ENCODE assay signal across 8 cellular contexts in genomic region chr12:98503593-98504367, GRCh38. TPM values are rescaled to one million over a fixed set of nuclear protein-coding genes. Genes with fewer than 3 reads are reported as not detected.
DNase-seq lines count a peak whose midpoint lies in the region; ATAC-seq lines count a peak whose summit lies in the region.

No MANE protein-coding gene starts in this region.

- H3K27me3 Mint-ChIP-seq in activated CD4-positive, alpha-beta T cell treated with anti-CD3 and anti-CD28 coated beads for 36 hours = peaks cover 2% of the 10 kb centered on the region

- peak overlapping the region; percentile 84 for H3K4me3 Mint-ChIP-seq in activated CD4-positive, alpha-beta T cell treated with anti-CD3 and anti-CD28 coated beads for 36 hours

- H3K9me3 Mint-ChIP-seq in activated CD4-positive, alpha-beta T cell treated with anti-CD3 and anti-CD28 coated beads for 36 hours (ENCODE audit: low read depth) = peaks cover 2% of the 10 kb centered on the region

- H3K36me3 Mint-ChIP-seq in activated CD4-positive, alpha-beta T cell treated with anti-CD3 and anti-CD28 coated beads for 36 hours (ENCODE audit: low read depth) = peaks cover 7% of the 10 kb centered on the region

- peak overlapping the region; percentile 98 for H3K27ac ChIP-seq in cingulate gyrus (ENCODE audit: low read depth, low read length)

- CTCF ChIA-PET in activated CD4-positive, alpha-beta T cell treated with anti-CD3 and anti-CD28 coated beads for 36 hours (lab: Charles Lee) = interaction anchor here (0.8 to 2.1 kb wide), 4 partner anchors 10 to 12 kb away, joined by 4 to 9 read pairs (median 6); partner anchors contain the start of gene TMPO

- peak; percentile 90 for DNase-seq in Ammon's horn (ENCODE audit: low spot score)
- DNase-seq in GM19238 (ENCODE audit: insufficient read length, low spot score) = peak; percentile 54
- DNase-seq in NCI-H510A treated with DMSO at 0.1 percent for 48 hours (lab: John Stamatoyannopoulos, UW) = peak; percentile 96
- peak; percentile 98 for DNase-seq in activated CD4-positive, alpha-beta T cell treated with anti-CD3 and anti-CD28 coated beads for 36 hours
- peak; percentile 94 to 98 for DNase-seq in left colon
- DNase-seq in stimulated activated CD4-positive, alpha-beta T cell treated with anti-CD3 and anti-CD28 coated beads, Interleukin-1b, Interleukin-23, amount 100 ng/mL, for 4 hours (ENCODE audit: low read depth in 2 of 2) = peak; percentile 91 to 93

- ATAC-seq in HG03439 (IDR thresholded peaks at IDR 0.05; ENCODE audit: unreplicated experiment) = peak; percentile 78
- ATAC-seq in activated CD4-positive, alpha-beta T cell treated with anti-CD3 and anti-CD28 coated beads for 36 hours = peak; percentile 85
- peak; percentile 82 for ATAC-seq in left colon

- POLR2A ChIA-PET in activated CD4-positive, alpha-beta T cell treated with anti-CD3 and anti-CD28 coated beads for 36 hours (lab: Charles Lee) = interaction anchor here (0.7 to 2.1 kb wide), 4 partner anchors 12 to 92 kb away, joined by 3 to 19 read pairs (median 4); partner anchors contain the start of genes SLC25A3 and TMPO

- H3K4me1 Mint-ChIP-seq in activated CD4-positive, alpha-beta T cell treated with anti-CD3 and anti-CD28 coated beads for 36 hours = peaks cover 37% of the 10 kb centered on the region

- peak overlapping the region; percentile 99 for H3K27ac Mint-ChIP-seq in activated CD4-positive, alpha-beta T cell treated with anti-CD3 and anti-CD28 coated beads for 36 hours

- intact Hi-C loops in activated CD4-positive, alpha-beta T cell treated with anti-CD3 and anti-CD28 coated beads for 36 hours (cut with DNase I, micrococcal nuclease) = loop anchor here (1.0 to 5.0 kb wide), 8 partner anchors 12 to 1764 kb away; partner anchors contain the start of genes IKBIP (in 2 of the 2), SLC25A3 (in 2 of the 2), BLTP3B (in 1 of the 2) and DEPDC4 (in 1 of the 2)
- intact Hi-C loops in left colon (cut with DNase I, micrococcal nuclease) = no loop called here

RNA-seq across cellular contexts. Expression of gene TMPO, which starts 11.6 kb away (rescaled TPM):
- 100 to 1,000 TPM; 328 to 429 TPM for total RNA-seq in activated CD4-positive, alpha-beta T cell treated with anti-CD3 and anti-CD28 coated beads for 36 hours
- total RNA-seq in left colon = 10 to 100 TPM; 63.3 to 70.7 TPM

Comparison
In these comparisons a context has a peak if more than half of its experiments do, and no peak if none do; other contexts are left out.
1. Peak in every context shown above with its lines: DNase-seq, ATAC-seq and H3K27ac ChIP-seq.
2. RNA of gene TMPO, which starts 11.6 kb away (total RNA-seq): 328 to 429 TPM in activated CD4-positive, alpha-beta T cell treated with anti-CD3 and anti-CD28 coated beads for 36 hours; 63.3 to 70.7 TPM in left colon; every median in the first group is over 4 times any median in the second.
3. intact Hi-C loops: an anchor here in activated CD4-positive, alpha-beta T cell treated with anti-CD3 and anti-CD28 coated beads for 36 hours (1.0 to 5.0 kb wide); none called in left colon.